Comparison of ENCODE assay signal across 1 cellular context in genomic region chr7:137005873-137006272, GRCh38.
TF ChIP-seq lines count a peak whose summit lies in the region.

No MANE protein-coding gene starts in this region.

TF ChIP-seq in IMR-90, 13 proteins besides CTCF, POLR2A, EP300 and RAD21 (continued from another document):
- TF ChIP-seq RCOR1 (IDR thresholded peaks at IDR 0.05; ENCODE audit: insufficient replicate concordance, low read length): no peak
- TF ChIP-seq MXI1 (IDR thresholded peaks at IDR 0.05; ENCODE audit: borderline replicate concordance, low read depth, low read length): no peak
- TF ChIP-seq MAFK (IDR thresholded peaks at IDR 0.05; ENCODE audit: low read depth, low read length): no peak
- TF ChIP-seq NFE2L2 (IDR thresholded peaks at IDR 0.05; ENCODE audit: low read depth, low read length): no peak
- no peak for TF ChIP-seq CEBPB (IDR thresholded peaks at IDR 0.05; ENCODE audit: low read depth, low read length)
TF ChIP-seq in IMR-90: peak in this region for 0.
